ENCODE assay signal across 8 cellular contexts in genomic region chr14:88385212-88386101, GRCh38. TPM values are rescaled to one million over a fixed set of nuclear protein-coding genes. Genes with fewer than 3 reads are reported as not detected.
DNase-seq lines count a peak whose midpoint lies in the region; ATAC-seq and TF ChIP-seq lines count a peak whose summit lies in the region.

A gene with protein sequence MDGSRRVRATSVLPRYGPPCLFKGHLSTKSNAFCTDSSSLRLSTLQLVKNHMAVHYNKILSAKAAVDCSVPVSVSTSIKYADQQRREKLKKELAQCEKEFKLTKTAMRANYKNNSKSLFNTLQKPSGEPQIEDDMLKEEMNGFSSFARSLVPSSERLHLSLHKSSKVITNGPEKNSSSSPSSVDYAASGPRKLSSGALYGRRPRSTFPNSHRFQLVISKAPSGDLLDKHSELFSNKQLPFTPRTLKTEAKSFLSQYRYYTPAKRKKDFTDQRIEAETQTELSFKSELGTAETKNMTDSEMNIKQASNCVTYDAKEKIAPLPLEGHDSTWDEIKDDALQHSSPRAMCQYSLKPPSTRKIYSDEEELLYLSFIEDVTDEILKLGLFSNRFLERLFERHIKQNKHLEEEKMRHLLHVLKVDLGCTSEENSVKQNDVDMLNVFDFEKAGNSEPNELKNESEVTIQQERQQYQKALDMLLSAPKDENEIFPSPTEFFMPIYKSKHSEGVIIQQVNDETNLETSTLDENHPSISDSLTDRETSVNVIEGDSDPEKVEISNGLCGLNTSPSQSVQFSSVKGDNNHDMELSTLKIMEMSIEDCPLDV (plus strand): TSS chr14:88385657. CDS start chr14:88385819, 162 bp downstream.

- peaks cover 2% of the 10 kb centered on the region; the same call in 1 of the 2 replicates for H3K27me3 ChIP-seq in BJ (ENCODE audit: control insufficient read depth, insufficient read depth, low read length)

- peaks cover 3% of the 10 kb centered on the region for H3K27me3 Mint-ChIP-seq in activated CD4-positive, alpha-beta T cell treated with anti-CD3 and anti-CD28 coated beads, Interleukin-2, amount 10 ng/mL, durations not matched to agents 7 days and 5 days

- peak; percentile 100 for ATAC-seq in HG03432 (IDR thresholded peaks at IDR 0.05; ENCODE audit: unreplicated experiment)
- peak; percentile 99 for ATAC-seq in left colon

- intact Hi-C loops in left colon (cut with DNase I, micrococcal nuclease) = no loop called here

- H3K4me3 ChIP-seq in BJ (ENCODE audit: low read depth, low read length) = peak within 1 kb of the TSS; percentile 94

- CTCF ChIA-PET in BJ (lab: Yijun Ruan, JAX) = interaction anchor here (0.6 to 1.5 kb wide), 2 partner anchors 196 to 441 kb away, joined by 3 to 5 read pairs; no protein-coding TSS in a partner anchor
- CTCF ChIA-PET in activated CD4-positive, alpha-beta T cell treated with anti-CD3 and anti-CD28 coated beads, Interleukin-2, amount 10 ng/mL, durations not matched to agents 7 days and 5 days (lab: Charles Lee) = interaction anchor here (1.5 kb wide), 1 partner anchor 20 kb away, joined by 4 read pairs; no protein-coding TSS in a partner anchor

- TF ChIP-seq POLR2A in GM19193 (IDR thresholded peaks at IDR 0.05; ENCODE audit: extremely low read depth, insufficient read depth, insufficient read length) = peak; percentile 59

- DNase-seq in BJ (ENCODE audit: low read depth) = peak; percentile 36
- DNase-seq in NCI-H460 (ENCODE audit: extremely low read depth, low read depth) = peak; percentile 92
- peak; percentile 91 for DNase-seq in activated CD4-positive, alpha-beta T cell treated with anti-CD3 and anti-CD28 coated beads, Interleukin-2, amount 10 ng/mL, durations not matched to agents 7 days and 5 days
- peak; percentile 89 for DNase-seq in dedifferentiated amniotic fluid mesenchymal stem cell (ENCODE audit: extremely low spot score)
- DNase-seq in left colon = peak; percentile 93 to 96
- peak; percentile 62 to 76 for DNase-seq in stimulated activated CD4-positive, alpha-beta T cell treated with anti-CD3 and anti-CD28 coated beads, Interleukin-1b, Interleukin-23, amount 100 ng/mL, for 4 hours (ENCODE audit: low read depth in 2 of 2)

- peaks cover 22% of the 10 kb centered on the region for H3K4me1 Mint-ChIP-seq in activated CD4-positive, alpha-beta T cell treated with anti-CD3 and anti-CD28 coated beads, Interleukin-2, amount 10 ng/mL, durations not matched to agents 7 days and 5 days

- no peak for TF ChIP-seq CTCF in BJ (IDR thresholded peaks at IDR 0.05; ENCODE audit: insufficient read depth, low read depth, low read length)

- H3K27ac Mint-ChIP-seq in activated CD4-positive, alpha-beta T cell treated with anti-CD3 and anti-CD28 coated beads, Interleukin-2, amount 10 ng/mL, durations not matched to agents 7 days and 5 days = peak within 1 kb of the TSS; percentile 87

- H3K36me3 ChIP-seq in BJ (ENCODE audit: control insufficient read depth, insufficient read depth, low read length) = no peaks in the 10 kb centered on the region

- H3K36me3 Mint-ChIP-seq in activated CD4-positive, alpha-beta T cell treated with anti-CD3 and anti-CD28 coated beads, Interleukin-2, amount 10 ng/mL, durations not matched to agents 7 days and 5 days (ENCODE audit: low read depth) = no peaks in the 10 kb centered on the region

- no peaks in the 10 kb centered on the region for H3K9me3 Mint-ChIP-seq in activated CD4-positive, alpha-beta T cell treated with anti-CD3 and anti-CD28 coated beads, Interleukin-2, amount 10 ng/mL, durations not matched to agents 7 days and 5 days

- H3K4me3 Mint-ChIP-seq in activated CD4-positive, alpha-beta T cell treated with anti-CD3 and anti-CD28 coated beads, Interleukin-2, amount 10 ng/mL, durations not matched to agents 7 days and 5 days = peak within 1 kb of the TSS; percentile 89

- POLR2A ChIA-PET in BJ (lab: Charles Lee) = interaction anchor here (0.6 kb wide), 1 partner anchor 388 kb away, joined by 14 read pairs; no protein-coding TSS in a partner anchor
- POLR2A ChIA-PET in activated CD4-positive, alpha-beta T cell treated with anti-CD3 and anti-CD28 coated beads, Interleukin-2, amount 10 ng/mL, durations not matched to agents 7 days and 5 days (lab: Charles Lee) = interaction anchor here (0.5 kb wide), 1 partner anchor 327 kb away, joined by 6 read pairs; no protein-coding TSS in a partner anchor

RNA-seq across cellular contexts. Expression of the gene that starts here (rescaled TPM):
- 4.9 and 7.8 TPM in 2 replicates for polyA plus RNA-seq in BJ (2011; rRNA removed)
- 5.6 and 6.9 TPM in 2 replicates for polyA minus RNA-seq in BJ (2011; rRNA and poly(A)+ RNA removed)
- 42.9 and 50.2 TPM in 2 replicates for total RNA-seq in NCI-H460 (2014; rRNA removed; shearing (Covaris generic))
- 31.9 and 36.0 TPM in 2 replicates for polyA plus RNA-seq in NCI-H460 (2014; cell fraction: nucleus; rRNA removed)
- 1 to 10 TPM; 3.3 to 4.4 TPM for total RNA-seq in activated CD4-positive, alpha-beta T cell treated with anti-CD3 and anti-CD28 coated beads, Interleukin-2, amount 10 ng/mL, durations not matched to agents 7 days and 5 days
- 1 to 10 TPM; 4.6 to 7.6 TPM for total RNA-seq in left colon

Comparison
In these comparisons a context has a peak if more than half of its experiments do, and no peak if none do; other contexts are left out.
1. Peak in every context shown above with its lines: DNase-seq, ATAC-seq and H3K4me3 ChIP-seq.
2. DNase-seq: peak in every context shown above with its lines; median percentile 94 in left colon; 92 in NCI-H460; 91 in activated CD4-positive, alpha-beta T cell treated with anti-CD3 and anti-CD28 coated beads, Interleukin-2, amount 10 ng/mL, durations not matched to agents 7 days and 5 days; 89 in dedifferentiated amniotic fluid mesenchymal stem cell; 69 in stimulated activated CD4-positive, alpha-beta T cell treated with anti-CD3 and anti-CD28 coated beads, Interleukin-1b, Interleukin-23, amount 100 ng/mL, for 4 hours; 36 in BJ.